13 cellular contexts compared by ENCODE assay signal in the genomic region with DNA sequence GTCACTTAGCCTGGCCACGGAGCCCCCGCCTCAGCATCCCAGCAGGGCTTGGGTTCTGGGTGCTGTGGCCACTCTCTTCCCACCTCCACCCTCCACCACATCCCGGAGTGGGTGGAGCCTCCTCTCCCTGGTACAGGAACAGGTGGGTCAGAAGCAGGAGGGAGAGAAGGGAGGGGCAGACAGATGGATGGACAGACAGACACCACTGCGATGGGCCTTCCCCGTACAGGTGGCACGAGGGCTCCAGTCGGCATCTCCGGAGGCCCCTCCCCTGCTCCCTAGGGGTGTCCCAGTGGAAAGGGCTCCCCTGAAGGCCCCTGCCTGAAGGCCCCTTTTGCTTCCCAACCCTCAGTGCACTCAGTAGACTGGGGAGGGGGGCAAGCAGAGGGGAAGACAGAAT.
"Had no signal": no experiment of that assay in that cellular context is flagged by ENCODE, and none has a peak within 500 bp of the region (broad histone marks: within the 10 kb centered on the region; RNA-seq: fewer than 3 reads in every experiment).

No MANE protein-coding gene starts in this region.

- H3K4me3 ChIP-seq: ascending aorta, breast epithelium, gastroesophageal sphincter, heart left ventricle, left ventricle myocardium inferior had no signal

- H3K36me3 ChIP-seq: ascending aorta, breast epithelium, gastroesophageal sphincter, heart left ventricle, left ventricle myocardium inferior had no signal

- H3K27ac ChIP-seq: ascending aorta, breast epithelium, gastroesophageal sphincter, heart left ventricle, left ventricle myocardium inferior had no signal

- ATAC-seq: activated CD4-positive, alpha-beta T cell treated with anti-CD3 and anti-CD28 coated beads for 36 hours; gastroesophageal sphincter; heart left ventricle had no signal

- H3K4me1 ChIP-seq: ascending aorta, breast epithelium, gastroesophageal sphincter, heart left ventricle, left ventricle myocardium inferior had no signal

- DNase-seq: activated CD4-positive, alpha-beta T cell treated with anti-CD3 and anti-CD28 coated beads for 36 hours; activated CD4-positive, alpha-beta T cell treated with anti-CD3 and anti-CD28 coated beads, Interleukin-2, amount 50 U/mL, for 48 hours; activated gamma-delta T cell; cortex of kidney; left ventricle myocardium inferior; stimulated activated CD4-positive, alpha-beta T cell treated with anti-CD3 and anti-CD28 coated beads, Interleukin-12 subunit alpha, Interleukin-12 subunit beta, amount 100 ng/mL, for 4 hours; stimulated activated CD4-positive, alpha-beta T cell treated with anti-CD3 and anti-CD28 coated beads, Interleukin-1b, Interleukin-23, amount 100 ng/mL, for 48 hours; stimulated activated CD8-positive, alpha-beta memory T cell treated with anti-CD3 and anti-CD28 coated beads, Interleukin-4, amount 100 ng/mL, for 48 hours; stimulated activated naive CD4-positive, alpha-beta T cell had no signal

- H3K27me3 ChIP-seq: ascending aorta had no signal

- H3K9me3 ChIP-seq: ascending aorta, breast epithelium, gastroesophageal sphincter, heart left ventricle, left ventricle myocardium inferior had no signal
